In the genomic region with DNA sequence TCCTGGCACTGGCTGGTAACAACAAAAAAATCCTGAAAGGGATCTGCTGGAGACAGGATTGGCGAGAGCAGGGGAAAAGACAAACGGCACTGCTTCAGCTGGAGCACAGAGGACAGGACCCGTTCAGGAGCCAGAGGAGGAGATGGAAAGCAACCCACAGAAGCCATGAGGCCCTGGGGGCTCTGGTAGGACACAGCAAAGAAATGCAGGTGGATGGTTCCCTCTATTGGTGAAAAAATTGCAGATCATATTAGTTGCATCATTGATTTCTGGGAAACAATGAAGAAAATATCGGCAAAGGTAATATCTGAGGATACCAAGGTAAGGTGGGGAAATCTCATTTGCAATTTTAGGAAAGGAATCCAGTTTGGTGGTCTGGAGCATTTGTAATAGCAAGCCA, we compare ENCODE assay signal across 11 cellular contexts. TPM values are rescaled to one million over a fixed set of nuclear protein-coding genes. Genes with fewer than 3 reads are reported as not detected.
DNase-seq lines count a peak whose midpoint lies in the region; ATAC-seq and TF ChIP-seq lines count a peak whose summit lies in the region.
"Had no signal": no experiment of that assay in that cellular context is flagged by ENCODE, and none has a peak within 500 bp of the region (broad histone marks: within the 10 kb centered on the region; RNA-seq: fewer than 3 reads in every experiment).

No MANE protein-coding gene starts in this region.

- DNase-seq in HFFc6 (no peak), RWPE2 (ENCODE audit: low spot score) (no peak), foreskin keratinocyte (no peak), SW480 (ENCODE audit: low spot score) (no peak)
- DNase-seq in activated T-cell treated with anti-CD3 and anti-CD28 coated beads, Interleukin-2, amount 50 U/mL, for 72 hours, result no peak
- DNase-seq: HCEC 1CT, NCI-H526 treated with DMSO at 0.1 percent for 48 hours had no signal

- no peak overlapping the region for H3K4me3 Mint-ChIP-seq in HFFc6
- no peak overlapping the region for H3K4me3 Mint-ChIP-seq in activated T-cell treated with anti-CD3 and anti-CD28 coated beads, Interleukin-2, amount 50 U/mL, for 72 hours

- H3K4me3 ChIP-seq in RWPE2 (ENCODE audit: severe bottlenecking), result no peak overlapping the region
- H3K4me3 ChIP-seq: skin epidermis had no signal

- H3K36me3 ChIP-seq in RWPE2 (ENCODE audit: low read depth), result no peaks in the 10 kb centered on the region

- no peaks in the 10 kb centered on the region for H3K36me3 Mint-ChIP-seq in HFFc6 (ENCODE audit: low read depth)
- H3K36me3 Mint-ChIP-seq in activated T-cell treated with anti-CD3 and anti-CD28 coated beads, Interleukin-2, amount 50 U/mL, for 72 hours (ENCODE audit: insufficient read depth in 2 of 2), result no peaks in the 10 kb centered on the region

- ATAC-seq in RWPE2 (ENCODE audit: low read depth) (no peak), foreskin keratinocyte (peak; percentile 52), GM21723 (IDR thresholded peaks at IDR 0.05; ENCODE audit: unreplicated experiment) (no peak), GM21786 (IDR thresholded peaks at IDR 0.05; ENCODE audit: unreplicated experiment) (no peak)
- ATAC-seq in activated T-cell treated with anti-CD3 and anti-CD28 coated beads, Interleukin-2, amount 50 U/mL, for 72 hours (replicated peaks in 1 of 2), result no peak

- peaks cover 22% of the 10 kb centered on the region for H3K27me3 Mint-ChIP-seq in HFFc6 (ENCODE audit: insufficient read depth)
- H3K27me3 Mint-ChIP-seq in activated T-cell treated with anti-CD3 and anti-CD28 coated beads, Interleukin-2, amount 50 U/mL, for 72 hours (ENCODE audit: low read depth), result peaks cover 37% of the 10 kb centered on the region

- H3K27me3 ChIP-seq in RWPE2 (ENCODE audit: insufficient read depth, poor library complexity, severe bottlenecking) (no peaks in the 10 kb centered on the region), foreskin keratinocyte (peaks cover 41% of the 10 kb centered on the region)

- no peak overlapping the region for H3K27ac Mint-ChIP-seq in HFFc6
- no peak overlapping the region for H3K27ac Mint-ChIP-seq in activated T-cell treated with anti-CD3 and anti-CD28 coated beads, Interleukin-2, amount 50 U/mL, for 72 hours

- H3K4me1 Mint-ChIP-seq in HFFc6 (ENCODE audit: low read depth), result peaks cover 11% of the 10 kb centered on the region; the same call in 1 of the 2 replicates
- no peaks in the 10 kb centered on the region for H3K4me1 Mint-ChIP-seq in activated T-cell treated with anti-CD3 and anti-CD28 coated beads, Interleukin-2, amount 50 U/mL, for 72 hours (ENCODE audit: low read depth)

- H3K27ac ChIP-seq in C4-2B (no peak overlapping the region), RWPE2 (ENCODE audit: poor library complexity, severe bottlenecking) (no peak overlapping the region), foreskin keratinocyte (no peak overlapping the region)
- H3K27ac ChIP-seq: skin epidermis had no signal

- H3K9me3 Mint-ChIP-seq in HFFc6, result no peaks in the 10 kb centered on the region
- H3K9me3 Mint-ChIP-seq in activated T-cell treated with anti-CD3 and anti-CD28 coated beads, Interleukin-2, amount 50 U/mL, for 72 hours, result no peaks in the 10 kb centered on the region

- H3K9me3 ChIP-seq in RWPE2 (ENCODE audit: severe bottlenecking), result no peaks in the 10 kb centered on the region

- TF ChIP-seq CTCF in C4-2B (conservative IDR thresholded peaks at IDR 0.05) (peak; percentile 20; the same call in 1 of the 2 replicates), HFFc6 (IDR thresholded peaks at IDR 0.05) (peak; percentile 35), RWPE2 (IDR thresholded peaks at IDR 0.05; ENCODE audit: poor library complexity, severe bottlenecking) (peak; percentile 17), foreskin keratinocyte (conservative IDR thresholded peaks at IDR 0.05) (peak; percentile 52)

- no peaks in the 10 kb centered on the region for H3K4me1 ChIP-seq in RWPE2 (ENCODE audit: insufficient read depth, poor library complexity, severe bottlenecking)
- no peaks in the 10 kb centered on the region for H3K4me1 ChIP-seq in foreskin keratinocyte

RNA-seq across cellular contexts. Expression of gene TPP2, which starts 25.7 kb away (rescaled TPM):
- 10 to 100 TPM; 41.9 to 52.5 (median 44.6) TPM for total RNA-seq in HFFc6 (2021; fragmentation: NEBNext Ultra II Directional; extraction: Animal tissue kit (Norgen Biotek cat#: 25700))
- total RNA-seq in foreskin keratinocyte, result 61.3 and 61.8 TPM in 2 replicates
- polyA plus RNA-seq in foreskin keratinocyte, result 25.4 and 27.4 TPM in 2 replicates
- total RNA-seq in activated T-cell treated with anti-CD3 and anti-CD28 coated beads, Interleukin-2, amount 50 U/mL, for 72 hours, result 10 to 100 TPM; 55.3 to 67.6 TPM
